In the genomic region with DNA sequence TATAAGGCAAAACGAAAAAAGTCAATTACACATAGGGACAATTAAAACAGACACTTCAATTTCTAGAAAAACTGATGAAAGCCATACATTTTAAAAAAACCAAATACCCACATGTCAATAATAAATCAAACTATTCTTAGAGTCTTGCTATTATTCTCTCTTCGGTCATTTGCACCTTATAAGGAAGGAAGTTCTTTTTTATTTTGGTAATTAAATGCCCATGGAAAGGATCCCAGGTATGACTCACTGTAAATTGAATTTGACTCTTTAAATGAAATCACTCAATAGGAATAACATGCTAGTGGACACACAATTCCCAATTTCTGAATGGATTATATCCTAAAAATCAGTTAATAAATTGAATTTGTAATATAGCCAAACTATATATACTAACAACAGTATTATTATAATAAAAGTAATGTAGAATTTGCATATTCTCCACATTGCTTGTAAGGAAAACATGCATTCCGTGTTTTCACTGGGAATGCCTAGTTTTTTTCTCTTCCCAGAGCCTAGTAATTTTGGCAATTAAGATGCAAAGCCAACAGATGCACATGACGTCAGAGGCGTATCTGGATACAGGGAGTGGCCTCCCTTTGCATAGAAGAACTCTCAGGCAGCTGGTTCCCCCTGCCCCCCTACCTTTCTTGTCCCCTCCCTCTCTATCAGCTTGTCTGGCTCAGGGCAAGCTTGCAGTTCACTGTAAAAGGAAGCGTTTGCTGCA, we compare ENCODE assay signal across 9 cellular contexts.
DNase-seq lines count a peak whose midpoint lies in the region; TF ChIP-seq lines count a peak whose summit lies in the region.
"Had no signal": no experiment of that assay in that cellular context is flagged by ENCODE, and none has a peak within 500 bp of the region (broad histone marks: within the 10 kb centered on the region; RNA-seq: fewer than 3 reads in every experiment).

No MANE protein-coding gene starts in this region.

- H3K9me3 Mint-ChIP-seq in glutamatergic neuron (ENCODE audit: unreplicated experiment) = no peaks in the 10 kb centered on the region
- peaks cover 12% of the 10 kb centered on the region for H3K9me3 Mint-ChIP-seq in activated CD4-positive, alpha-beta T cell treated with anti-CD3 and anti-CD28 coated beads, Interleukin-2, amount 10 ng/mL, durations not matched to agents 24 days and 14 days

- intact Hi-C loops in activated CD4-positive, alpha-beta T cell treated with anti-CD3 and anti-CD28 coated beads, Interleukin-2, amount 10 ng/mL, durations not matched to agents 24 days and 14 days (cut with micrococcal nuclease) = no loop called here

- peaks cover 18% of the 10 kb centered on the region for H3K4me1 Mint-ChIP-seq in glutamatergic neuron (ENCODE audit: low read depth, unreplicated experiment)
- H3K4me1 Mint-ChIP-seq in activated CD4-positive, alpha-beta T cell treated with anti-CD3 and anti-CD28 coated beads, Interleukin-2, amount 10 ng/mL, durations not matched to agents 24 days and 14 days = peaks cover 4% of the 10 kb centered on the region

- peaks cover 5% of the 10 kb centered on the region for H3K36me3 Mint-ChIP-seq in glutamatergic neuron (ENCODE audit: unreplicated experiment)
- peaks cover 78% of the 10 kb centered on the region for H3K36me3 Mint-ChIP-seq in activated CD4-positive, alpha-beta T cell treated with anti-CD3 and anti-CD28 coated beads, Interleukin-2, amount 10 ng/mL, durations not matched to agents 24 days and 14 days (ENCODE audit: low read depth)

- H3K9me3 ChIP-seq in Peyer's patch = no peaks in the 10 kb centered on the region

- no peak overlapping the region for H3K4me3 ChIP-seq in Peyer's patch

- peak overlapping the region; percentile 97 for H3K27ac Mint-ChIP-seq in glutamatergic neuron (ENCODE audit: unreplicated experiment)
- no peak overlapping the region for H3K27ac Mint-ChIP-seq in activated CD4-positive, alpha-beta T cell treated with anti-CD3 and anti-CD28 coated beads, Interleukin-2, amount 10 ng/mL, durations not matched to agents 24 days and 14 days

- H3K27me3 Mint-ChIP-seq in glutamatergic neuron (ENCODE audit: unreplicated experiment) = no peaks in the 10 kb centered on the region
- no peaks in the 10 kb centered on the region for H3K27me3 Mint-ChIP-seq in activated CD4-positive, alpha-beta T cell treated with anti-CD3 and anti-CD28 coated beads, Interleukin-2, amount 10 ng/mL, durations not matched to agents 24 days and 14 days

- H3K36me3 ChIP-seq in Peyer's patch = no peaks in the 10 kb centered on the region

- no peak for TF ChIP-seq POLR2A in Peyer's patch (IDR thresholded peaks at IDR 0.05)

- TF ChIP-seq CTCF in glutamatergic neuron (IDR thresholded peaks at IDR 0.05; ENCODE audit: partially characterized antibody, unreplicated experiment) (no peak), Peyer's patch (IDR thresholded peaks at IDR 0.05) (no peak)

- peak overlapping the region; percentile 61 for H3K4me3 Mint-ChIP-seq in glutamatergic neuron (ENCODE audit: unreplicated experiment)
- no peak overlapping the region for H3K4me3 Mint-ChIP-seq in activated CD4-positive, alpha-beta T cell treated with anti-CD3 and anti-CD28 coated beads, Interleukin-2, amount 10 ng/mL, durations not matched to agents 24 days and 14 days

- DNase-seq in NCI-H526 (lab: John Stamatoyannopoulos, UW) = peak; percentile 11 to 23
- DNase-seq in NCI-H526 treated with DMSO at 0.1 percent for 48 hours (lab: John Stamatoyannopoulos, UW) = no peak
- peak; percentile 29 for DNase-seq in NCI-H82 treated with DMSO at 0.1 percent for 48 hours (lab: John Stamatoyannopoulos, UW; ENCODE audit: unreplicated experiment)
- peak; percentile 66 for DNase-seq in glutamatergic neuron
- DNase-seq in superior temporal gyrus (ENCODE audit: extremely low spot score) = peak; percentile 66
- no peak for DNase-seq in activated CD4-positive, alpha-beta T cell treated with anti-CD3 and anti-CD28 coated beads, Interleukin-2, amount 10 ng/mL, durations not matched to agents 24 days and 14 days
- no peak for DNase-seq in activated CD4-positive, alpha-beta T cell treated with anti-CD3 and anti-CD28 coated beads, Interleukin-2, amount 50 U/mL, for 4 hours
- DNase-seq in Peyer's patch = no peak
- DNase-seq: ACHN had no signal

- H3K4me1 ChIP-seq in Peyer's patch = peaks cover 0 to 5% (median 0%) of the 10 kb centered on the region in 4 donors

- no peaks in the 10 kb centered on the region for H3K27me3 ChIP-seq in Peyer's patch

- H3K27ac ChIP-seq in Peyer's patch = no peak overlapping the region

Comparison
In these comparisons a context has a peak if more than half of its experiments do, and no peak if none do; other contexts are left out.
1. DNase-seq: peak in NCI-H526 (2 of 2), NCI-H82 treated with DMSO at 0.1 percent for 48 hours (single experiment), glutamatergic neuron (single experiment) and superior temporal gyrus (single experiment); none in NCI-H526 treated with DMSO at 0.1 percent for 48 hours (single experiment), activated CD4-positive, alpha-beta T cell treated with anti-CD3 and anti-CD28 coated beads, Interleukin-2, amount 10 ng/mL, durations not matched to agents 24 days and 14 days (single experiment), activated CD4-positive, alpha-beta T cell treated with anti-CD3 and anti-CD28 coated beads, Interleukin-2, amount 50 U/mL, for 4 hours (0 of 2) and Peyer's patch (0 of 3).